18 cellular contexts compared by ENCODE assay signal in the genomic region with DNA sequence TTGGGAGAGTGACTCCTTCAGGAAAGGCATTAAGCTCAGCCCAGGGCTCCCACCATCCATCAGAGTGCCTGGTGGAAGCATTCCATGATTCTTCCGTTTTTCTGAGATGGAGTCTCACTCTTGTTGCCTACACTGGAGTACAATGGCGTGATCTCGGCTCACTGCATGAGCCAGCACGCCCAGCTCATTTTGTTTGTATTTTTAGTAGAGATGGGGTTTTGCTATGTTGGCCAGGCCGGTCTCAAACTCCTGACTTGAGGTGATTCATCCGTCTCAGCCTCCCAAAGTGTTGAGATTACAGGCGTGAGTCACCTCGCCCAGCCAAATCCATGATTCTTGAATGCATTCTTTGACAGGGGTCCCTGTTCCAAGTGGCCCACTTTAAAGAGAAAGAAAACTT. TPM values are rescaled to one million over a fixed set of nuclear protein-coding genes. Genes with fewer than 3 reads are reported as not detected.
DNase-seq lines count a peak whose midpoint lies in the region; ATAC-seq and TF ChIP-seq lines count a peak whose summit lies in the region.
"Had no signal": no experiment of that assay in that cellular context is flagged by ENCODE, and none has a peak within 500 bp of the region (broad histone marks: within the 10 kb centered on the region; RNA-seq: fewer than 3 reads in every experiment).

No MANE protein-coding gene starts in this region.

- in situ Hi-C loops in brain microvascular endothelial cell (cut with HindIII; ENCODE audit: low pct_ligation_motif_present, low sequenced_read_pairs): no loop called here

- TF ChIP-seq CTCF in brain microvascular endothelial cell (IDR thresholded peaks at IDR 0.05; ENCODE audit: low read depth, low read length, missing control alignments): no peak
- no peak for TF ChIP-seq CTCF in omental fat pad (IDR thresholded peaks at IDR 0.05)
- TF ChIP-seq CTCF in mesothelial cell of epicardium (IDR thresholded peaks at IDR 0.05; ENCODE audit: unreplicated experiment): no peak

- ATAC-seq in omental fat pad (ENCODE audit: low FRiP score): no peak
- no peak for ATAC-seq in left ventricle myocardium superior

- peaks cover 29% of the 10 kb centered on the region for H3K4me1 Mint-ChIP-seq in activated naive CD4-positive, alpha-beta T cell treated with anti-CD3 and anti-CD28 coated beads, Interleukin-2, amount 50 U/mL, for 24 hours
- no peaks in the 10 kb centered on the region for H3K4me1 Mint-ChIP-seq in mesothelial cell of epicardium

- no peaks in the 10 kb centered on the region for H3K27me3 Mint-ChIP-seq in activated naive CD4-positive, alpha-beta T cell treated with anti-CD3 and anti-CD28 coated beads, Interleukin-2, amount 50 U/mL, for 24 hours
- peaks cover 8% of the 10 kb centered on the region for H3K27me3 Mint-ChIP-seq in mesothelial cell of epicardium (ENCODE audit: low read depth)
- H3K27me3 Mint-ChIP-seq: activated CD4-positive, alpha-beta memory T cell treated with anti-CD3 and anti-CD28 coated beads for 36 hours; naive B cell had no signal

- intact Hi-C loops in left ventricle myocardium superior (cut with micrococcal nuclease): no loop called here

- H3K9me3 Mint-ChIP-seq in activated naive CD4-positive, alpha-beta T cell treated with anti-CD3 and anti-CD28 coated beads, Interleukin-2, amount 50 U/mL, for 24 hours: no peaks in the 10 kb centered on the region
- H3K9me3 Mint-ChIP-seq in mesothelial cell of epicardium: no peaks in the 10 kb centered on the region
- H3K9me3 Mint-ChIP-seq: activated CD4-positive, alpha-beta memory T cell treated with anti-CD3 and anti-CD28 coated beads for 36 hours had no signal

- H3K36me3 Mint-ChIP-seq in activated naive CD4-positive, alpha-beta T cell treated with anti-CD3 and anti-CD28 coated beads, Interleukin-2, amount 50 U/mL, for 24 hours: peaks cover 19% of the 10 kb centered on the region
- no peaks in the 10 kb centered on the region for H3K36me3 Mint-ChIP-seq in mesothelial cell of epicardium

- peak overlapping the region; percentile 41 for H3K27ac Mint-ChIP-seq in activated naive CD4-positive, alpha-beta T cell treated with anti-CD3 and anti-CD28 coated beads, Interleukin-2, amount 50 U/mL, for 24 hours
- no peak overlapping the region for H3K27ac Mint-ChIP-seq in mesothelial cell of epicardium
- H3K27ac Mint-ChIP-seq: activated CD4-positive, alpha-beta memory T cell treated with anti-CD3 and anti-CD28 coated beads for 36 hours had no signal

- H3K27ac ChIP-seq in brain microvascular endothelial cell: peak overlapping the region; percentile 87
- H3K27ac ChIP-seq: 22Rv1, C4-2B, coronary artery, PC-9, thoracic aorta had no signal

- H3K4me3 ChIP-seq in brain microvascular endothelial cell (ENCODE audit: low read depth, low read length): no peak overlapping the region
- H3K4me3 ChIP-seq: coronary artery, PC-9, thoracic aorta had no signal

- H3K36me3 ChIP-seq in brain microvascular endothelial cell (replicated peaks): no peaks in the 10 kb centered on the region

- H3K4me3 Mint-ChIP-seq in activated naive CD4-positive, alpha-beta T cell treated with anti-CD3 and anti-CD28 coated beads, Interleukin-2, amount 50 U/mL, for 24 hours: no peak overlapping the region
- H3K4me3 Mint-ChIP-seq in mesothelial cell of epicardium: no peak overlapping the region
- H3K4me3 Mint-ChIP-seq: activated CD4-positive, alpha-beta memory T cell treated with anti-CD3 and anti-CD28 coated beads for 36 hours; naive B cell had no signal

- no peaks in the 10 kb centered on the region for H3K27me3 ChIP-seq in brain microvascular endothelial cell (replicated peaks)

- DNase-seq in activated naive CD4-positive, alpha-beta T cell treated with anti-CD3 and anti-CD28 coated beads, Interleukin-2, amount 50 U/mL, for 16 hours: no peak
- DNase-seq in brain microvascular endothelial cell (peak; percentile 86), islet precursor cell (peak; percentile 77), omental fat pad (ENCODE audit: low spot score) (no peak), left ventricle myocardium superior (no peak), mesothelial cell of epicardium (ENCODE audit: low spot score in 2 of 2, unreplicated experiment in 2 of 2) (no peak)
- DNase-seq in stimulated activated CD4-positive, alpha-beta T cell treated with anti-CD3 and anti-CD28 coated beads, Interleukin-12 subunit alpha, Interleukin-12 subunit beta, amount 100 ng/mL, for 4 hours: no peak
- DNase-seq: activated CD4-positive, alpha-beta memory T cell treated with anti-CD3 and anti-CD28 coated beads for 36 hours; activated T-cell treated with anti-CD3 and anti-CD28 coated beads, Interleukin-2, amount 50 U/mL, for 48 hours; erythroblast; MV-4-11; naive B cell; PC-9 had no signal

RNA-seq across cellular contexts. Expression of gene MIS12, which starts 23.1 kb away (rescaled TPM):
- total RNA-seq in omental fat pad (10 to 100 TPM; 13.8 to 21.3 (median 15.7) TPM), left ventricle myocardium superior (13.2 TPM), mesothelial cell of epicardium (22.9 to 23.0 TPM (median 23.0 TPM) in 3 replicates)

RNA-seq across cellular contexts. Expression of gene DERL2, which starts 23.5 kb away (rescaled TPM):
- total RNA-seq in omental fat pad (10 to 100 TPM; 31.4 to 47.3 (median 42.2) TPM), left ventricle myocardium superior (27.0 TPM), mesothelial cell of epicardium (69.5 to 70.6 TPM (median 69.9 TPM) in 3 replicates)

RNA-seq across cellular contexts. Expression of gene DHX33, which starts 40.7 kb away (rescaled TPM):
- total RNA-seq in omental fat pad: 10 to 100 TPM; 10.2 to 34.1 (median 10.7) TPM
- 5.1 TPM for total RNA-seq in left ventricle myocardium superior
- total RNA-seq in mesothelial cell of epicardium: 27.3 to 28.4 TPM (median 27.4 TPM) in 3 replicates

Comparison
In these comparisons a context has a peak if more than half of its experiments do, and no peak if none do; other contexts are left out.
1. DNase-seq: peak in brain microvascular endothelial cell (single experiment) and islet precursor cell (single experiment); none in activated naive CD4-positive, alpha-beta T cell treated with anti-CD3 and anti-CD28 coated beads, Interleukin-2, amount 50 U/mL, for 16 hours (single experiment), stimulated activated CD4-positive, alpha-beta T cell treated with anti-CD3 and anti-CD28 coated beads, Interleukin-12 subunit alpha, Interleukin-12 subunit beta, amount 100 ng/mL, for 4 hours (single experiment), omental fat pad (single experiment), left ventricle myocardium superior (single experiment) and mesothelial cell of epicardium (0 of 2).